Comparison of ENCODE assay signal across 19 cellular contexts in the genomic region with DNA sequence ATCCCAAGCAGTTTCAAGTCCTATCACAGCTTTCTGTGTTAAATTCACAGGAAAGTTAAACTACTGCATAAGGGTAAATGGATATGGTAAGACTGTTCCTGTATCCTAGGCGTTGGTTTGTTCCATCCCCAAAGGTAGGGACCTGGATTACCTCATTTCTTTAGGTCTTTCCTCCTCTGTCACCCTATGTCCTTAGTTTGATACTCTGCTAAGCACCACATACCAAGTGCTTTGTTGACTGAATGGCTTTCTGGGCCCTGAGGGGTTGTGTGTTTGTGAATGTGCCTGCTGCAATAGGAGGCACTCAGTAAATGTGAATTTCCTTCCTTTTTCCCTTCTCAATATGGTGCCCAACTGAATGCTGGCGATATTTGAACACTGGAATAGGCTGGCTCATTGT. TPM values are rescaled to one million over a fixed set of nuclear protein-coding genes. Genes with fewer than 3 reads are reported as not detected.
DNase-seq lines count a peak whose midpoint lies in the region; ATAC-seq, FAIRE-seq and TF ChIP-seq lines count a peak whose summit lies in the region.
"Had no signal": no experiment of that assay in that cellular context is flagged by ENCODE, and none has a peak within 500 bp of the region (broad histone marks: within the 10 kb centered on the region; RNA-seq: fewer than 3 reads in every experiment).

No MANE protein-coding gene starts in this region.

- WGBS in K562 (ENCODE audit: insufficient coverage, low coverage, missing lambda C conversion rate) = 73% methylated on average over 2 of the region's 2 CpGs
- WGBS in testis, 2 donors = 80 to 89% methylated on average over 2 of the region's 2 CpGs
- no CpG with 5 or more reads among the region's 2 CpGs for WGBS in neuronal stem cell (ENCODE audit: extremely low coverage in 2 of 2, insufficient read length in 2 of 2, insufficient replicate concordance in 1 of 2), 2 donors

- H3K36me3 ChIP-seq in HEK293 (ENCODE audit: control insufficient read depth in 2 of 2, insufficient read depth in 1 of 2, low read length in 2 of 2) (no peaks in the 10 kb centered on the region), K562 (ENCODE audit: control insufficient read depth, insufficient read depth, low read length) (peaks cover 37% of the 10 kb centered on the region), testis (ENCODE audit: low read depth, missing control alignments) (no peaks in the 10 kb centered on the region), neuronal stem cell (replicated peaks in 1 of 2; ENCODE audit: control insufficient read depth in 2 of 2, insufficient read depth in 2 of 2, low read length in 2 of 2) (no peaks in the 10 kb centered on the region)
- H3K36me3 ChIP-seq: BE2C had no signal

- ATAC-seq in K562 = no peak
- no peak for ATAC-seq in activated CD4-positive, alpha-beta T cell treated with anti-CD3 and anti-CD28 coated beads for 36 hours

- TF ChIP-seq POLR2A in K562 (conservative IDR thresholded peaks at IDR 0.05) (no peak), testis (IDR thresholded peaks at IDR 0.05) (no peak)

- H2BK12ac ChIP-seq in neuronal stem cell (ENCODE audit: low read length) = no peak overlapping the region

- no TSS peak for BruUV-seq in K562 (replicated peaks; lab: Mats Ljungman, UMichigan)

- H3K9me3 ChIP-seq in HEK293 (ENCODE audit: control insufficient read depth, insufficient read depth, low read depth, low read length) (no peaks in the 10 kb centered on the region), K562 (replicated peaks; ENCODE audit: control insufficient read depth, insufficient read depth, low read depth, low read length) (no peaks in the 10 kb centered on the region), testis (no peaks in the 10 kb centered on the region), neuronal stem cell (replicated peaks in 1 of 2; ENCODE audit: control insufficient read depth in 2 of 2, insufficient read depth in 1 of 2, low read depth in 1 of 2, low read length in 2 of 2) (no peaks in the 10 kb centered on the region)
- H3K9me3 ChIP-seq: BE2C had no signal

- H3K27me3 ChIP-seq in K562 (ENCODE audit: control insufficient read depth in 2 of 2, insufficient read depth in 2 of 2, low read length in 2 of 2) (no peaks in the 10 kb centered on the region), testis (no peaks in the 10 kb centered on the region), neuronal stem cell (ENCODE audit: control insufficient read depth in 3 of 3, insufficient read depth in 3 of 3, low read depth in 1 of 3, low read length in 3 of 3) (no peaks in the 10 kb centered on the region)
- H3K27me3 ChIP-seq: BE2C had no signal

- H3K4ac ChIP-seq in neuronal stem cell (ENCODE audit: low read length) = no peak overlapping the region

- TF ChIP-seq EP300 in K562 (IDR thresholded peaks at IDR 0.05; ENCODE audit: low read length) = no peak

- H4K20me1 ChIP-seq in K562 (replicated peaks; ENCODE audit: control insufficient read depth, insufficient read depth, low read length) = no peaks in the 10 kb centered on the region

- H3K4me3 Mint-ChIP-seq in activated CD4-positive, alpha-beta T cell treated with anti-CD3 and anti-CD28 coated beads for 36 hours = no peak overlapping the region
- H3K4me3 Mint-ChIP-seq: CD4-positive, CD25-positive, alpha-beta regulatory T cell; CD8-positive, alpha-beta memory T cell; H9 had no signal

- H3K36me3 Mint-ChIP-seq in activated CD4-positive, alpha-beta T cell treated with anti-CD3 and anti-CD28 coated beads for 36 hours (ENCODE audit: low read depth) = no peaks in the 10 kb centered on the region
- H3K36me3 Mint-ChIP-seq: CD4-positive, CD25-positive, alpha-beta regulatory T cell; CD8-positive, alpha-beta memory T cell had no signal

- DNase-seq in ELF-1 (ENCODE audit: low read depth, low spot score) (peak; percentile 41), K562 (ENCODE audit: extremely low read depth in 1 of 4, low spot score in 3 of 4) (no peak), testis (no peak), neuronal stem cell (ENCODE audit: low spot score) (no peak), GM10248 (ENCODE audit: extremely low spot score) (no peak)
- no peak for DNase-seq in activated CD4-positive, alpha-beta T cell treated with anti-CD3 and anti-CD28 coated beads for 36 hours
- DNase-seq: BE2C; C1 segment of cervical spinal cord; CD4-positive, CD25-positive, alpha-beta regulatory T cell; CD8-positive, alpha-beta memory T cell; COR-L47; DMS 273 treated with DMSO at 0.1 percent for 48 hours; GDM1; GOT3; H9; IMR-90; KBM-7 had no signal

- H3K4me3 ChIP-seq in HEK293 (ENCODE audit: low read depth, low read length) (no peak overlapping the region), K562 (no peak overlapping the region), testis (no peak overlapping the region), neuronal stem cell (ENCODE audit: low read length in 2 of 2) (no peak overlapping the region)

- H3K9ac ChIP-seq in K562 (ENCODE audit: insufficient read depth in 1 of 2, low read depth in 2 of 2, low read length in 2 of 2) (no peak overlapping the region), neuronal stem cell (ENCODE audit: low read depth, low read length, poor library complexity) (no peak overlapping the region)

- no peak overlapping the region for H2BK15ac ChIP-seq in neuronal stem cell (ENCODE audit: low read length)

- no peak overlapping the region for H4K8ac ChIP-seq in neuronal stem cell (ENCODE audit: low read depth, low read length)

- FAIRE-seq in K562 (lab: Jason Lieb, UNC) = no peak
- FAIRE-seq: HTR-8/SVneo had no signal

- POLR2A ChIA-PET in HEK293 (lab: Yijun Ruan, JAX) = interaction anchor here (0.6 kb wide), 1 partner anchor 25 kb away, joined by 3 read pairs; no protein-coding TSS in a partner anchor
- POLR2A ChIA-PET in K562 (lab: Yijun Ruan, JAX) = interaction anchor here (1.2 kb wide), 1 partner anchor 9 kb away, joined by 4 read pairs; no protein-coding TSS in a partner anchor
- POLR2A ChIA-PET in activated CD4-positive, alpha-beta T cell treated with anti-CD3 and anti-CD28 coated beads for 36 hours (lab: Charles Lee) = no interaction called here
- POLR2A ChIA-PET in GM10248 (lab: Yijun Ruan, JAX) = no interaction called here

- in situ Hi-C loops in K562 (cut with MboI) = no loop called here

- no peak overlapping the region for H3K23ac ChIP-seq in neuronal stem cell (ENCODE audit: low read depth, low read length, poor library complexity)

- no peak overlapping the region for H2BK5ac ChIP-seq in neuronal stem cell (ENCODE audit: low read length)

- intact Hi-C loops in K562 (cut with micrococcal nuclease) (no loop called here), testis (cut with DNase I; ENCODE audit: low total_unique reads) (no loop called here)
- intact Hi-C loops in activated CD4-positive, alpha-beta T cell treated with anti-CD3 and anti-CD28 coated beads for 36 hours (cut with DNase I, micrococcal nuclease) = no loop called here

- H3K4me1 ChIP-seq in HEK293 (ENCODE audit: control insufficient read depth, insufficient read depth, low read length) (no peaks in the 10 kb centered on the region), K562 (replicated peaks in 1 of 2; ENCODE audit: control insufficient read depth in 2 of 2, insufficient read depth in 2 of 2, low read length in 2 of 2) (peaks cover 3 to 61% of the 10 kb centered on the region in 2 experiments; a peak in 4 of 5 replicates), testis (peaks cover 50% of the 10 kb centered on the region), neuronal stem cell (ENCODE audit: control insufficient read depth in 2 of 2, insufficient read depth in 1 of 2, low read depth in 1 of 2, low read length in 2 of 2) (peaks cover 2 to 3% of the 10 kb centered on the region in 2 donors)
- H3K4me1 ChIP-seq: BE2C had no signal

- H2AK5ac ChIP-seq in neuronal stem cell (ENCODE audit: low read depth, low read length) = no peak overlapping the region

- H2BK120ac ChIP-seq in neuronal stem cell (ENCODE audit: low read depth, low read length) = no peak overlapping the region

- CTCF ChIA-PET in HEK293 (lab: Yijun Ruan, JAX) (interaction anchor here (0.7 to 1.1 kb wide), 2 partner anchors 42 to 44 kb away, joined by 3 read pairs; no protein-coding TSS in a partner anchor), K562 (lab: Yijun Ruan, JAX; ENCODE audit: low intra/inter-chr PET ratio) (no interaction called here), GM10248 (lab: Yijun Ruan, JAX) (no interaction called here)
- CTCF ChIA-PET in activated CD4-positive, alpha-beta T cell treated with anti-CD3 and anti-CD28 coated beads for 36 hours (lab: Charles Lee) = interaction anchor here (1.2 kb wide), 1 partner anchor 703 kb away, joined by 3 read pairs; no protein-coding TSS in a partner anchor

- no peak overlapping the region for H3K4me2 ChIP-seq in K562 (ENCODE audit: insufficient read depth, low read length)
- no peak overlapping the region for H3K4me2 ChIP-seq in neuronal stem cell (ENCODE audit: insufficient read depth, low read length, poor library complexity, severe bottlenecking)

- H3K4me1 Mint-ChIP-seq in activated CD4-positive, alpha-beta T cell treated with anti-CD3 and anti-CD28 coated beads for 36 hours = no peaks in the 10 kb centered on the region
- H3K4me1 Mint-ChIP-seq: CD4-positive, CD25-positive, alpha-beta regulatory T cell; CD8-positive, alpha-beta memory T cell had no signal

- H3K14ac ChIP-seq in neuronal stem cell (ENCODE audit: low read length) = no peak overlapping the region

- H3K18ac ChIP-seq in neuronal stem cell (ENCODE audit: low read length) = no peak overlapping the region

- 0 out of 2 replicates have a peak overlapping the region, but pooled peaks have one; percentile 4 for H2AFZ ChIP-seq in K562 (ENCODE audit: low read depth, low read length)
- H2AFZ ChIP-seq in neuronal stem cell (ENCODE audit: low read length) = no peak overlapping the region

- no peaks in the 10 kb centered on the region for H3K27me3 Mint-ChIP-seq in activated CD4-positive, alpha-beta T cell treated with anti-CD3 and anti-CD28 coated beads for 36 hours
- H3K27me3 Mint-ChIP-seq: CD8-positive, alpha-beta memory T cell had no signal

- H3K27ac ChIP-seq in HEK293 (ENCODE audit: extremely low read depth, low read depth, low read length) (no peak overlapping the region), K562 (ENCODE audit: extremely low read depth, low read depth, low read length) (no peak overlapping the region), testis (peak overlapping the region; percentile 15 to 33), neuronal stem cell (replicated peaks; ENCODE audit: low read length) (no peak overlapping the region)

- TF ChIP-seq CTCF in HEK293 (tag by site-specific recombination; IDR thresholded peaks at IDR 0.05) (no peak), K562 (IDR thresholded peaks at IDR 0.05 in 2 of 3, conservative IDR thresholded peaks at IDR 0.05 in 1 of 3; ENCODE audit: insufficient read depth in 2 of 3, low read depth in 1 of 3, low read length in 3 of 3) (no peak), testis (IDR thresholded peaks at IDR 0.05) (no peak), GM10248 (IDR thresholded peaks at IDR 0.05; ENCODE audit: control extremely low read depth, extremely low read depth, low read depth, missing control alignments) (no peak)

- no peak overlapping the region for H3K27ac Mint-ChIP-seq in activated CD4-positive, alpha-beta T cell treated with anti-CD3 and anti-CD28 coated beads for 36 hours
- H3K27ac Mint-ChIP-seq: CD4-positive, CD25-positive, alpha-beta regulatory T cell; CD8-positive, alpha-beta memory T cell; H9 had no signal

- H4K91ac ChIP-seq in neuronal stem cell (ENCODE audit: low read depth, low read length, poor library complexity) = no peak overlapping the region

- H3K9me1 ChIP-seq in K562 (ENCODE audit: control insufficient read depth, insufficient read depth, low read length) = no peaks in the 10 kb centered on the region

- H3K79me1 ChIP-seq in neuronal stem cell (ENCODE audit: low read depth, low read length) = no peaks in the 10 kb centered on the region

- no peak for TF ChIP-seq RAD21 in K562 (CRISPR knock-in tag; conservative IDR thresholded peaks at IDR 0.05 in 1 of 2, IDR thresholded peaks at IDR 0.05 in 1 of 2)

- peaks cover 45% of the 10 kb centered on the region for H3K79me2 ChIP-seq in K562 (ENCODE audit: control insufficient read depth, insufficient read depth, low read length)

- no peaks in the 10 kb centered on the region for H3K9me3 Mint-ChIP-seq in activated CD4-positive, alpha-beta T cell treated with anti-CD3 and anti-CD28 coated beads for 36 hours (ENCODE audit: low read depth)
- H3K9me3 Mint-ChIP-seq: CD4-positive, CD25-positive, alpha-beta regulatory T cell; CD8-positive, alpha-beta memory T cell; H9 had no signal

RNA-seq across cellular contexts. Expression of a gene that starts 7.8 kb away (rescaled TPM):
- total RNA-seq in K562 (2011; cell fraction: chromatin; rRNA removed; ENCODE audit: low replicate concordance) = 31.6 and 70.5 TPM in 2 replicates
- total RNA-seq in K562 (2011; cell fraction: nucleolus; rRNA removed) = 13.3 and 16.6 TPM in 2 replicates
- total RNA-seq in K562 (2011; cell fraction: nucleoplasm; rRNA removed) = 34.2 and 67.0 TPM in 2 replicates
- 33.8 and 51.0 TPM in 2 replicates for total RNA-seq in K562 (2014; rRNA removed)
- total RNA-seq in K562 (2014; rRNA removed; fragmentation: Illumina TruSeq; extraction: Trizol) = 68.1 and 86.4 TPM in 2 replicates
- total RNA-seq in K562 (2015; rRNA removed; fragmentation: Illumina TruSeq; extraction: Trizol) = 46.2 and 51.9 TPM in 2 replicates
- 50.9 and 56.3 TPM in 2 replicates for total RNA-seq in K562 (2021)
- polyA plus RNA-seq in K562 (2011; rRNA removed) = 13.8 and 26.7 TPM in 2 replicates
- polyA plus RNA-seq in K562 (2011; cell fraction: cytosol; rRNA removed) = 2.5 and 3.7 TPM in 2 replicates
- polyA plus RNA-seq in K562 (2011; cell fraction: nucleus; rRNA removed) = 13.8 and 19.0 TPM in 2 replicates
- 33.4 and 74.8 TPM in 2 replicates for polyA plus RNA-seq in K562 (2012)
- polyA plus RNA-seq in K562 (2014; fragmentation: Illumina TruSeq; extraction: Trizol) = 73.0 and 81.1 TPM in 2 replicates
- polyA plus RNA-seq in K562 (2014; fragmentation: Nextera tagmentation; extraction: Ambion mirVana) = 10 to 100 TPM; 51.9 to 82.9 TPM
- 41.7 and 59.4 TPM in 2 replicates for polyA plus RNA-seq in K562 (2014; rRNA removed)
- polyA minus RNA-seq in K562 (2011; rRNA and poly(A)+ RNA removed) = 30.8 and 41.4 TPM in 2 replicates
- polyA minus RNA-seq in K562 (2011; cell fraction: cytosol; rRNA and poly(A)+ RNA removed) = 6.0 and 9.7 TPM in 2 replicates
- 40.0 and 42.3 TPM in 2 replicates for polyA minus RNA-seq in K562 (2011; cell fraction: nucleus; rRNA and poly(A)+ RNA removed)
- 10 to 100 TPM; 93.8 to 99.8 TPM for total RNA-seq in testis
- 28.9 TPM for polyA plus RNA-seq in testis (ENCODE audit: insufficient read depth, low read depth, low replicate concordance)
- total RNA-seq in activated CD4-positive, alpha-beta T cell treated with anti-CD3 and anti-CD28 coated beads for 36 hours = not detected
- polyA plus RNA-seq in neuronal stem cell (2013, experiment 1 of 2) = not detected
- not detected for polyA plus RNA-seq in neuronal stem cell (2013, experiment 2 of 2)
- total RNA-seq: CD4-positive, CD25-positive, alpha-beta regulatory T cell; CD8-positive, alpha-beta memory T cell; H9 had no signal
- polyA plus RNA-seq: CD4-positive, CD25-positive, alpha-beta regulatory T cell; CD8-positive, alpha-beta memory T cell had no signal

Comparison
In these comparisons a context has a peak if more than half of its experiments do, and no peak if none do; other contexts are left out.
1. H3K27ac ChIP-seq: peak in testis (2 of 2); none in HEK293 (single experiment), K562 (single experiment) and neuronal stem cell (single experiment).
2. RNA of a gene that starts 7.8 kb away (total RNA-seq): 93.8 to 99.8 TPM in testis and 13.3 to 86.4 TPM in K562; not detected in activated CD4-positive, alpha-beta T cell treated with anti-CD3 and anti-CD28 coated beads for 36 hours; every median in the first group is over 10 times any median in the second.
3. CTCF ChIA-PET loops: an anchor here in HEK293 (0.7 to 1.1 kb wide) and activated CD4-positive, alpha-beta T cell treated with anti-CD3 and anti-CD28 coated beads for 36 hours (1.2 kb wide); none called in K562 and GM10248.
4. POLR2A ChIA-PET loops: an anchor here in HEK293 (0.6 kb wide) and K562 (1.2 kb wide); none called in activated CD4-positive, alpha-beta T cell treated with anti-CD3 and anti-CD28 coated beads for 36 hours and GM10248.